In the genomic region with DNA sequence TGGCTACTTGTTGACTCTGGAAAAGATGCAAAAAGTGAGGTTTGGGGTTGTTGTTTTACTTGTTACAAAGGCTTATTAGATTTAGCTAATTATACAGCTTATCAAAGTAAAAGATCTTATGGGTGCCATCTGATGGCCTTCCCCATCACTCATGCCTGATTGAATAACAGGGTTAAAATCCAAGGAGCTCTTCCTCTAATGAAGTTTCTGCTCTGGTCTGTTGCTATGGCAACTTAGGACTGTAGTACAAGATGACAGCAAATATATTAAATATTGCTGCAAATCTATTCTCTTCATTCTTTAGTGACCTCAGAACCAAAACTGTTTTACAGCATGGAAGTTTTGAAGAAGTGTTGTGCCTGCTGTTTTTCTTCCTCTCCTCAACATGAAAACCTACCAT, we compare ENCODE assay signal across 30 cellular contexts.
"Had no signal": no experiment of that assay in that cellular context is flagged by ENCODE, and none has a peak within 500 bp of the region (broad histone marks: within the 10 kb centered on the region; RNA-seq: fewer than 3 reads in every experiment).

No MANE protein-coding gene starts in this region.

- H3K27me3 ChIP-seq: adrenal gland, body of pancreas, esophagus muscularis mucosa had no signal

- H3K27ac ChIP-seq: adrenal gland, body of pancreas, esophagus muscularis mucosa had no signal

- H3K4me3 ChIP-seq: adrenal gland, body of pancreas, esophagus muscularis mucosa had no signal

- H3K9me3 ChIP-seq: adrenal gland, body of pancreas, esophagus muscularis mucosa had no signal

- ATAC-seq: activated CD4-positive, alpha-beta T cell treated with anti-CD3 and anti-CD28 coated beads for 36 hours; activated CD8-positive, alpha-beta memory T cell treated with anti-CD3 and anti-CD28 coated beads, Interleukin-2, amount 10 ng/mL, durations not matched to agents 7 days and 5 days; activated CD8-positive, alpha-beta T cell treated with anti-CD3 and anti-CD28 coated beads, Interleukin-2, amount 10 ng/mL, durations not matched to agents 7 days and 5 days; activated naive CD8-positive, alpha-beta T cell treated with anti-CD3 and anti-CD28 coated beads, Interleukin-2, amount 50 U/mL, for 24 hours; body of pancreas; effector memory CD8-positive, alpha-beta T cell; T-helper 17 cell had no signal

- DNase-seq: activated CD4-positive, alpha-beta memory T cell treated with anti-CD3 and anti-CD28 coated beads for 36 hours; activated CD4-positive, alpha-beta T cell treated with anti-CD3 and anti-CD28 coated beads for 36 hours; activated CD4-positive, alpha-beta T cell treated with anti-CD3 and anti-CD28 coated beads, Interleukin-2, amount 10 ng/mL, durations not matched to agents 24 days and 14 days; activated CD4-positive, CD25-positive, alpha-beta regulatory T cell; activated CD4-positive, CD25-positive, alpha-beta regulatory T cell treated with anti-CD3 and anti-CD28 coated beads, Interleukin-2, amount 50 U/mL, for 72 hours; activated CD8-positive, alpha-beta memory T cell treated with anti-CD3 and anti-CD28 coated beads, Interleukin-2, amount 10 ng/mL, durations not matched to agents 7 days and 5 days; activated CD8-positive, alpha-beta memory T cell treated with anti-CD3 and anti-CD28 coated beads, Interleukin-2, amount 50 U/mL, for 4 hours; activated CD8-positive, alpha-beta T cell treated with anti-CD3 and anti-CD28 coated beads, Interleukin-2, amount 10 ng/mL, durations not matched to agents 7 days and 5 days; activated effector memory CD4-positive, alpha-beta T cell treated with anti-CD3 and anti-CD28 coated beads, Interleukin-2, amount 50 U/mL, for 16 hours; activated naive CD4-positive, alpha-beta T cell treated with anti-CD3 and anti-CD28 coated beads for 36 hours; activated naive CD8-positive, alpha-beta T cell treated with anti-CD3 and anti-CD28 coated beads for 36 hours; activated naive CD8-positive, alpha-beta T cell treated with anti-CD3 and anti-CD28 coated beads, Interleukin-2, amount 50 U/mL, for 24 hours; activated T-cell treated with anti-CD3 and anti-CD28 coated beads, Interleukin-2, amount 50 U/mL, for 1 hour; activated T-cell treated with anti-CD3 and anti-CD28 coated beads, Interleukin-2, amount 50 U/mL, for 48 hours; adrenal gland; amygdala; aorta; body of pancreas; caudate nucleus; cortex of kidney; dermis blood vessel endothelial cell; effector CD4-positive, alpha-beta T cell; effector memory CD8-positive, alpha-beta T cell; erythroblast; foreskin melanocyte; head of caudate nucleus; T-helper 17 cell; T1000 had no signal

- FAIRE-seq: colon had no signal

- H3K4me1 ChIP-seq: adrenal gland, body of pancreas, esophagus muscularis mucosa had no signal

- H3K36me3 ChIP-seq: adrenal gland, esophagus muscularis mucosa had no signal
